In the genomic region with DNA sequence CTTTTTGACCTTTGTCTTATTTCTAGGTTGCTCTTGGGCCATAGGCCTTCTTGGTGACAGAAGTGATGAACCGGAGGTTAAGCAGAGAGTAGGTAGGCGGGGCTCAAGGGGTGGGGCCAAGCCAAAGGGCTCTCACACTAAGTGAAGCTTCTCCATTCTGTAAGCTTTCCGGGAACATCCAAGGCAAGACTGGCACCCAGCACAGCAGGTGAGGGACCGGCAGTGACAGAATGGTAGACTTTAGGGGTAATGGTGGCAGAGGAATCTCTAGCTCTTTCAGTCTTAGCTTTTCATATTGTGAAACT, we compare ENCODE assay signal across 9 cellular contexts. TPM values are rescaled to one million over a fixed set of nuclear protein-coding genes. Genes with fewer than 3 reads are reported as not detected.
A peak's percentile ranks its signal among the peaks of the same experiment; 100 is the strongest.
DNase-seq lines count a peak whose midpoint lies in the region; ATAC-seq and TF ChIP-seq lines count a peak whose summit lies in the region.
"Had no signal": no experiment of that assay in that cellular context is flagged by ENCODE, and none has a peak within 500 bp of the region (broad histone marks: within the 10 kb centered on the region; RNA-seq: fewer than 3 reads in every experiment).

A gene (plus strand): TSS at position 135 of the 305 bp plus-strand sequence. CDS start 2,049 bp downstream, outside the sequence.

- CTCF ChIA-PET in Panc1 (lab: Charles Lee) = interaction anchor here (3.5 kb wide), 1 partner anchor 57 kb away, joined by 70 read pairs; no protein-coding TSS in a partner anchor

- TF ChIP-seq CTCF in Panc1 (IDR thresholded peaks at IDR 0.05) (no peak), BE2C (IDR thresholded peaks at IDR 0.05; ENCODE audit: low read depth, low read length) (no peak)

- intact Hi-C loops in Panc1 (cut with micrococcal nuclease; ENCODE audit: unreplicated experiment) = loop anchor here (1.0 kb wide), 1 partner anchor 56 kb away; no protein-coding TSS in a partner anchor

- peak; percentile 59 for ATAC-seq in GM21737 (IDR thresholded peaks at IDR 0.05; ENCODE audit: unreplicated experiment)
- ATAC-seq in Panc1 = peak; percentile 87
- ATAC-seq in left lobe of liver = peak; percentile 71

- H3K4me1 ChIP-seq in Panc1 (ENCODE audit: control insufficient read depth, insufficient read depth, low read length) (no peaks in the 10 kb centered on the region), BE2C (no peaks in the 10 kb centered on the region)

- no TSS peak for BruUV-seq in Panc1 (replicated peaks; lab: Mats Ljungman, UMichigan)

- in situ Hi-C loops in Panc1 (cut with HindIII; ENCODE audit: low pct_unique_long_range_greater_than_20kb, low sequenced_read_pairs) = no loop called here

- no peak within 1 kb of the TSS for H3K4me3 ChIP-seq in Panc1 (ENCODE audit: low read depth in 2 of 2, low read length in 2 of 2)
- no peak within 1 kb of the TSS for H3K4me3 ChIP-seq in BE2C (ENCODE audit: low read depth, low read length)

- peak; percentile 64 for DNase-seq in CMK (ENCODE audit: low read depth)
- DNase-seq in Panc1 (ENCODE audit: low read depth, low spot score) = no peak
- peak; percentile 61 for DNase-seq in activated T-helper 1 cell treated with Interleukin-2 at 50 U/mL for 16 hours (ENCODE audit: low read depth)
- DNase-seq in left lobe of liver (ENCODE audit: low spot score) = no peak
- DNase-seq in stimulated activated CD8-positive, alpha-beta memory T cell treated with anti-CD3 and anti-CD28 coated beads, Interleukin-4, amount 100 ng/mL, for 48 hours = peak; percentile 88
- DNase-seq in GM19240 (ENCODE audit: insufficient read length, low spot score) = no peak
- no peak for DNase-seq in BE2C

- no peaks in the 10 kb centered on the region for H3K27me3 ChIP-seq in Panc1 (ENCODE audit: control insufficient read depth, insufficient read depth, low read length)
- H3K27me3 ChIP-seq in BE2C = no peaks in the 10 kb centered on the region

- H3K9me3 ChIP-seq in Panc1 (ENCODE audit: control insufficient read depth, insufficient read depth, low read depth, low read length) (no peaks in the 10 kb centered on the region), BE2C (no peaks in the 10 kb centered on the region)

- POLR2A ChIA-PET in Panc1 (lab: Charles Lee) = no interaction called here

- H3K36me3 ChIP-seq in Panc1 (ENCODE audit: control insufficient read depth, insufficient read depth, low read length) (no peaks in the 10 kb centered on the region; the same call in 1 of the 2 replicates), BE2C (peaks cover 19% of the 10 kb centered on the region)

- no peak within 1 kb of the TSS for H3K27ac ChIP-seq in Panc1 (ENCODE audit: low read length)

RNA-seq across cellular contexts. Expression of the gene that starts here (rescaled TPM):
- total RNA-seq in Panc1 (2021; ENCODE audit: unreplicated experiment) (not detected), left lobe of liver (0.96 TPM)
- not detected for polyA plus RNA-seq in Panc1 (2012; ENCODE audit: insufficient read length)
- not detected for polyA plus RNA-seq in BE2C (2012; ENCODE audit: insufficient read depth, insufficient read length, low read depth)
- total RNA-seq: epithelial cell of proximal tubule had no signal

Comparison
In these comparisons a context has a peak if more than half of its experiments do, and no peak if none do; other contexts are left out.
1. Peak in ATAC-seq in Panc1; RNA of the gene not detected or under 1 TPM.
2. Peak in ATAC-seq in left lobe of liver; RNA of the gene not detected or under 1 TPM.
3. DNase-seq: peak in CMK (single experiment), activated T-helper 1 cell treated with Interleukin-2 at 50 U/mL for 16 hours (single experiment) and stimulated activated CD8-positive, alpha-beta memory T cell treated with anti-CD3 and anti-CD28 coated beads, Interleukin-4, amount 100 ng/mL, for 48 hours (single experiment); none in Panc1 (single experiment), left lobe of liver (single experiment), GM19240 (single experiment) and BE2C (single experiment).
4. Peak in every context shown above with its lines, with median percentiles within 50 percentile points of each other: ATAC-seq.